19 cellular contexts compared by ENCODE assay signal in genomic region chr5:179134511-179134910, GRCh38.
DNase-seq lines count a peak whose midpoint lies in the region; ATAC-seq and TF ChIP-seq lines count a peak whose summit lies in the region.
"Had no signal": no experiment of that assay in that cellular context is flagged by ENCODE, and none has a peak within 500 bp of the region (broad histone marks: within the 10 kb centered on the region; RNA-seq: fewer than 3 reads in every experiment).

No MANE protein-coding gene starts in this region.

- no peak overlapping the region for H3K27ac Mint-ChIP-seq in endothelial cell (ENCODE audit: unreplicated experiment)
- H3K27ac Mint-ChIP-seq: CD4-positive, alpha-beta memory T cell had no signal

- H3K27me3 ChIP-seq in foreskin keratinocyte (no peaks in the 10 kb centered on the region), gastroesophageal sphincter (no peaks in the 10 kb centered on the region)

- H3K4me3 Mint-ChIP-seq in endothelial cell (ENCODE audit: unreplicated experiment): peak overlapping the region; percentile 68
- H3K4me3 Mint-ChIP-seq: CD4-positive, alpha-beta memory T cell had no signal

- no peaks in the 10 kb centered on the region for H3K4me1 Mint-ChIP-seq in endothelial cell (ENCODE audit: unreplicated experiment)
- H3K4me1 Mint-ChIP-seq: CD4-positive, alpha-beta memory T cell had no signal

- TF ChIP-seq CTCF in endothelial cell (IDR thresholded peaks at IDR 0.05; ENCODE audit: unreplicated experiment) (no peak), foreskin keratinocyte (conservative IDR thresholded peaks at IDR 0.05) (no peak), GM10248 (IDR thresholded peaks at IDR 0.05; ENCODE audit: control extremely low read depth, extremely low read depth, low read depth, missing control alignments) (no peak), gastroesophageal sphincter (IDR thresholded peaks at IDR 0.05) (no peak)

- no peak for TF ChIP-seq EP300 in gastroesophageal sphincter (IDR thresholded peaks at IDR 0.05)

- 93% methylated on average over 7 of the region's 16 CpGs; no CpG with 5 or more reads in 1 of the 2 donors for WGBS in gastroesophageal sphincter (ENCODE audit: low coverage in 1 of 2), 2 donors

- intact Hi-C loops in Right ventricle myocardium superior (cut with DNase I) (no loop called here), Right ventricle myocardium inferior (cut with DNase I) (no loop called here), posterior vena cava (cut with DNase I) (no loop called here)

- peaks cover 0 to 22% of the 10 kb centered on the region in 2 donors for H3K36me3 ChIP-seq in gastroesophageal sphincter

- POLR2A ChIA-PET in GM10248 (lab: Yijun Ruan, JAX): no interaction called here

- ATAC-seq in Right ventricle myocardium superior (ENCODE audit: poor library complexity) (no peak), Right ventricle myocardium inferior (no peak), foreskin keratinocyte (no peak), gastroesophageal sphincter (no peak)
- ATAC-seq: A549, HCT116 had no signal

- H3K9me3 Mint-ChIP-seq in endothelial cell (ENCODE audit: unreplicated experiment): peaks cover 5% of the 10 kb centered on the region

- H3K27ac ChIP-seq in foreskin keratinocyte: no peak overlapping the region
- H3K27ac ChIP-seq in gastroesophageal sphincter: no peak overlapping the region
- H3K27ac ChIP-seq: 22Rv1, A549, C4-2B had no signal

- H3K27me3 Mint-ChIP-seq in endothelial cell (ENCODE audit: unreplicated experiment): peaks cover 9% of the 10 kb centered on the region
- H3K27me3 Mint-ChIP-seq: CD4-positive, alpha-beta memory T cell had no signal

- peaks cover 8% of the 10 kb centered on the region for H3K36me3 Mint-ChIP-seq in endothelial cell (ENCODE audit: low read depth, unreplicated experiment)
- H3K36me3 Mint-ChIP-seq: CD4-positive, alpha-beta memory T cell had no signal

- peak; percentile 28 for DNase-seq in Right ventricle myocardium superior
- DNase-seq in Right ventricle myocardium inferior (ENCODE audit: missing footprints): no peak
- DNase-seq in endothelial cell (ENCODE audit: low spot score): no peak
- peak; percentile 56 for DNase-seq in posterior vena cava (ENCODE audit: low spot score)
- no peak for DNase-seq in foreskin keratinocyte
- DNase-seq in GM10248 (ENCODE audit: extremely low spot score): no peak
- DNase-seq: AML-193; CD4-positive, alpha-beta memory T cell; DMS153; DMS79; GDM1; GOT3; H7; IMR-90 had no signal

- CTCF ChIA-PET in GM10248 (lab: Yijun Ruan, JAX): no interaction called here

- no peak overlapping the region for H3K4me3 ChIP-seq in gastroesophageal sphincter
- H3K4me3 ChIP-seq: A549 had no signal

- H3K9me3 ChIP-seq in gastroesophageal sphincter: no peaks in the 10 kb centered on the region

- no peaks in the 10 kb centered on the region for H3K4me1 ChIP-seq in foreskin keratinocyte
- H3K4me1 ChIP-seq in gastroesophageal sphincter: no peaks in the 10 kb centered on the region
- H3K4me1 ChIP-seq: A549 had no signal

- TF ChIP-seq POLR2A in gastroesophageal sphincter (IDR thresholded peaks at IDR 0.05): no peak

Comparison
In these comparisons a context has a peak if more than half of its experiments do, and no peak if none do; other contexts are left out.
1. DNase-seq: peak in Right ventricle myocardium superior (single experiment) and posterior vena cava (single experiment); none in Right ventricle myocardium inferior (single experiment), endothelial cell (single experiment), foreskin keratinocyte (0 of 2) and GM10248 (single experiment).